19 cellular contexts compared by ENCODE assay signal in the genomic region with DNA sequence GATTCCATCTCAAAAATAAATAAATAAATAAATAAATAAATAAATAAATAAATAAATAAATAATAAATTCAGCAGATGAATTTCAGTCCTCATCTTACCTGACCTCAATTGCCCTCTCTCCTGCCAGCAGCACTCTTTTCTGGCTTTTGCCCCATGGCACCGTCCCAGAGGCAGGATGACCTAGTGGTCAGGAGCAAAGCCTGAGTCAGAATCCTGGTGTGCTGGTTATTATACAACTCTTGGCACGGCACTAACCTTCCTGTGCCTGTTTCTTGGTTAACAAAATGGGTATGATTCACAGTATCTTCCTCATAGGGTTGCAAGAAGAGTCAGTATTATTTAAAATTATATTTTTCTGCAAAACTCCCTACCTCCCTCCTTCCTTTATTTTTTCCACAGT. TPM values are rescaled to one million over a fixed set of nuclear protein-coding genes. Genes with fewer than 3 reads are reported as not detected.
DNase-seq lines count a peak whose midpoint lies in the region; ATAC-seq and TF ChIP-seq lines count a peak whose summit lies in the region.
"Had no signal": no experiment of that assay in that cellular context is flagged by ENCODE, and none has a peak within 500 bp of the region (broad histone marks: within the 10 kb centered on the region; RNA-seq: fewer than 3 reads in every experiment).

No MANE protein-coding gene starts in this region.

- no peak overlapping the region for H3K4me2 ChIP-seq in hepatocyte

- no peak for ATAC-seq in sciatic nerve
- ATAC-seq in stimulated activated effector memory CD8-positive, alpha-beta T cell treated with anti-CD3 and anti-CD28 coated beads, Interleukin-12 subunit alpha, Interleukin-12 subunit beta, amount 100 ng/mL, for 72 hours: no peak
- ATAC-seq: activated naive CD4-positive, alpha-beta T cell treated with anti-CD3 and anti-CD28 coated beads, Interleukin-2, amount 50 U/mL, for 72 hours; left colon had no signal

- no peaks in the 10 kb centered on the region for H3K9me3 ChIP-seq in hepatocyte (ENCODE audit: low read depth)
- H3K9me3 ChIP-seq: Caco-2, testis had no signal

- H3K4me3 ChIP-seq in AG10803 (ENCODE audit: low read length) (no peak overlapping the region), hepatocyte (no peak overlapping the region)
- H3K4me3 ChIP-seq: testis had no signal

- WGBS in hepatocyte (ENCODE audit: low lambda C conversion rate, missing lambda C conversion rate): 93% methylated on average over 2 of the region's 2 CpGs

- H3K4me1 ChIP-seq in hepatocyte (ENCODE audit: insufficient read depth): no peaks in the 10 kb centered on the region
- H3K4me1 ChIP-seq: Caco-2, testis had no signal

- H4K20me1 ChIP-seq in hepatocyte (ENCODE audit: insufficient read depth, poor library complexity, severe bottlenecking): no peaks in the 10 kb centered on the region

- no peaks in the 10 kb centered on the region for H3K9me2 ChIP-seq in hepatocyte (replicated peaks; ENCODE audit: insufficient read depth)

- H3K9me3 Mint-ChIP-seq in stimulated activated effector memory CD8-positive, alpha-beta T cell treated with anti-CD3 and anti-CD28 coated beads, Interleukin-12 subunit alpha, Interleukin-12 subunit beta, amount 100 ng/mL, for 72 hours: no peaks in the 10 kb centered on the region
- H3K9me3 Mint-ChIP-seq: activated naive CD4-positive, alpha-beta T cell treated with anti-CD3 and anti-CD28 coated beads, Interleukin-2, amount 50 U/mL, for 72 hours had no signal

- no peak overlapping the region for H3K27ac Mint-ChIP-seq in stimulated activated effector memory CD8-positive, alpha-beta T cell treated with anti-CD3 and anti-CD28 coated beads, Interleukin-12 subunit alpha, Interleukin-12 subunit beta, amount 100 ng/mL, for 72 hours
- H3K27ac Mint-ChIP-seq: activated naive CD4-positive, alpha-beta T cell treated with anti-CD3 and anti-CD28 coated beads, Interleukin-2, amount 50 U/mL, for 72 hours had no signal

- no peak for TF ChIP-seq CTCF in AG10803 (conservative IDR thresholded peaks at IDR 0.05; ENCODE audit: low read length)
- no peak for TF ChIP-seq CTCF in hepatocyte (IDR thresholded peaks at IDR 0.05; ENCODE audit: poor library complexity)

- no peaks in the 10 kb centered on the region for H3K79me2 ChIP-seq in hepatocyte

- intact Hi-C loops in sciatic nerve (cut with DNase I): no loop called here

- no peak overlapping the region for H3K27ac ChIP-seq in hepatocyte
- H3K27ac ChIP-seq: testis had no signal

- no peak overlapping the region for H2AFZ ChIP-seq in hepatocyte

- H3K36me3 Mint-ChIP-seq in stimulated activated effector memory CD8-positive, alpha-beta T cell treated with anti-CD3 and anti-CD28 coated beads, Interleukin-12 subunit alpha, Interleukin-12 subunit beta, amount 100 ng/mL, for 72 hours: no peaks in the 10 kb centered on the region
- H3K36me3 Mint-ChIP-seq: activated naive CD4-positive, alpha-beta T cell treated with anti-CD3 and anti-CD28 coated beads, Interleukin-2, amount 50 U/mL, for 72 hours had no signal

- H3K27me3 ChIP-seq in hepatocyte: no peaks in the 10 kb centered on the region
- H3K27me3 ChIP-seq: testis had no signal

- DNase-seq in AG10803 (ENCODE audit: low read depth) (peak; percentile 80), HT1080 (ENCODE audit: low read depth) (peak; percentile 56), astrocyte of the hippocampus (ENCODE audit: low read depth, low spot score) (peak; percentile 13), hepatocyte (ENCODE audit: low spot score) (peak; percentile 5), sciatic nerve (ENCODE audit: low spot score) (no peak), DMS153 treated with DMSO at 0.1 percent for 48 hours (lab: John Stamatoyannopoulos, UW; ENCODE audit: unreplicated experiment) (no peak)
- no peak for DNase-seq in stimulated activated effector memory CD8-positive, alpha-beta T cell treated with anti-CD3 and anti-CD28 coated beads, Interleukin-12 subunit alpha, Interleukin-12 subunit beta, amount 100 ng/mL, for 72 hours (ENCODE audit: low spot score in 2 of 2)
- no peak for DNase-seq in activated CD8-positive, alpha-beta memory T cell treated with anti-CD3 and anti-CD28 coated beads for 24 hours
- DNase-seq: activated CD4-positive, alpha-beta T cell treated with anti-CD3 and anti-CD28 coated beads for 4 hours; activated T-cell treated with anti-CD3 and anti-CD28 coated beads for 4 hours; Caco-2; central memory CD4-positive, alpha-beta T cell; hippocampal formation; left colon; NCI-H1417; NK-92 treated with Interleukin-12 subunit alpha and Interleukin-12 subunit beta, amount 100 ng/mL, for 24 hours; testis had no signal

- H3K4me1 Mint-ChIP-seq in stimulated activated effector memory CD8-positive, alpha-beta T cell treated with anti-CD3 and anti-CD28 coated beads, Interleukin-12 subunit alpha, Interleukin-12 subunit beta, amount 100 ng/mL, for 72 hours: no peaks in the 10 kb centered on the region

- no peaks in the 10 kb centered on the region for H3K36me3 ChIP-seq in hepatocyte (replicated peaks; ENCODE audit: insufficient read depth, low read depth)

- no peak overlapping the region for H3K4me3 Mint-ChIP-seq in stimulated activated effector memory CD8-positive, alpha-beta T cell treated with anti-CD3 and anti-CD28 coated beads, Interleukin-12 subunit alpha, Interleukin-12 subunit beta, amount 100 ng/mL, for 72 hours

RNA-seq across cellular contexts. Expression of gene NKAIN1, which starts 43.0 kb away (rescaled TPM):
- 0.58 TPM in 1 of 2 replicates, not detected in the other for total RNA-seq in HT1080 (2014; rRNA removed; shearing (Covaris generic))
- polyA plus RNA-seq in HT1080 (2015; cell fraction: cytosol; rRNA removed): 0.05 and 0.15 TPM in 2 replicates
- polyA plus RNA-seq in HT1080 (2015; cell fraction: nucleus; rRNA removed): not detected in 2 replicates
- total RNA-seq in hepatocyte (1.2 and 2.2 TPM in 2 replicates), sciatic nerve (0.13 TPM)
- 0.88 and 1.8 TPM in 2 replicates for polyA plus RNA-seq in hepatocyte
- total RNA-seq: activated naive CD4-positive, alpha-beta T cell treated with anti-CD3 and anti-CD28 coated beads, Interleukin-2, amount 50 U/mL, for 72 hours; Caco-2; pulmonary artery endothelial cell had no signal

Comparison
In these comparisons a context has a peak if more than half of its experiments do, and no peak if none do; other contexts are left out.
1. DNase-seq: peak in AG10803 (single experiment), HT1080 (single experiment), astrocyte of the hippocampus (single experiment) and hepatocyte (single experiment); none in sciatic nerve (single experiment), stimulated activated effector memory CD8-positive, alpha-beta T cell treated with anti-CD3 and anti-CD28 coated beads, Interleukin-12 subunit alpha, Interleukin-12 subunit beta, amount 100 ng/mL, for 72 hours (0 of 2), DMS153 treated with DMSO at 0.1 percent for 48 hours (single experiment) and activated CD8-positive, alpha-beta memory T cell treated with anti-CD3 and anti-CD28 coated beads for 24 hours (single experiment).